Comparison of ENCODE assay signal across 9 cellular contexts in genomic region chr2:237723613-237724012, GRCh38.
DNase-seq lines count a peak whose midpoint lies in the region; TF ChIP-seq lines count a peak whose summit lies in the region.
"Had no signal": no experiment of that assay in that cellular context is flagged by ENCODE, and none has a peak within 500 bp of the region (broad histone marks: within the 10 kb centered on the region; RNA-seq: fewer than 3 reads in every experiment).

No MANE protein-coding gene starts in this region.

- TF ChIP-seq CTCF in brain (conservative IDR thresholded peaks at IDR 0.05) (no peak), brain microvascular endothelial cell (IDR thresholded peaks at IDR 0.05; ENCODE audit: low read depth, low read length, missing control alignments) (no peak)

- H3K4me3 ChIP-seq in muscle layer of duodenum (ENCODE audit: low read depth in 1 of 2, low read length in 2 of 2): no peak overlapping the region
- H3K4me3 ChIP-seq in brain microvascular endothelial cell (ENCODE audit: low read depth, low read length): no peak overlapping the region

- in situ Hi-C loops in brain microvascular endothelial cell (cut with HindIII; ENCODE audit: low pct_ligation_motif_present, low sequenced_read_pairs): no loop called here

- DNase-seq in AG20443 (ENCODE audit: low spot score) (peak; percentile 61), GM19240 (ENCODE audit: insufficient read length, low spot score) (peak; percentile 29), NCI-H146 treated with DMSO at 0.1 percent for 48 hours (lab: John Stamatoyannopoulos, UW; ENCODE audit: unreplicated experiment) (peak; percentile 22), substantia nigra (lab: John Stamatoyannopoulos, UW) (no peak), brain microvascular endothelial cell (no peak)
- no peak for DNase-seq in effector CD8-positive, alpha-beta T cell (lab: John Stamatoyannopoulos, UW)

- H3K9me3 Mint-ChIP-seq in brain: no peaks in the 10 kb centered on the region

- H3K27ac ChIP-seq in muscle layer of duodenum (ENCODE audit: low read length): peak overlapping the region; percentile 20
- no peak overlapping the region for H3K27ac ChIP-seq in substantia nigra (ENCODE audit: low read depth, low read length, poor library complexity, severe bottlenecking)
- H3K27ac ChIP-seq in brain microvascular endothelial cell: no peak overlapping the region

- H3K4me1 ChIP-seq in muscle layer of duodenum (ENCODE audit: control insufficient read depth in 1 of 2, insufficient read depth in 2 of 2, low read length in 2 of 2): peaks cover 32 to 54% of the 10 kb centered on the region in 2 donors

- peaks cover 16% of the 10 kb centered on the region for H3K36me3 Mint-ChIP-seq in brain

- H3K4me1 Mint-ChIP-seq in brain: peaks cover 99% of the 10 kb centered on the region

- no peak overlapping the region for H3K4me3 Mint-ChIP-seq in brain

- H3K27me3 ChIP-seq in muscle layer of duodenum (ENCODE audit: low read depth, low read length) (no peaks in the 10 kb centered on the region), brain microvascular endothelial cell (replicated peaks) (no peaks in the 10 kb centered on the region)
- H3K27me3 ChIP-seq: neutrophil had no signal

- H3K27me3 Mint-ChIP-seq in brain: peaks cover 3% of the 10 kb centered on the region

- H3K27ac Mint-ChIP-seq in brain: peak overlapping the region in 3 of 5 experiments; percentile 28 to 89 (median 37)

- H3K36me3 ChIP-seq in muscle layer of duodenum (ENCODE audit: control insufficient read depth in 1 of 2, insufficient read depth in 2 of 2, low read length in 2 of 2) (peaks cover under 1 to 13% of the 10 kb centered on the region in 2 donors), brain microvascular endothelial cell (replicated peaks) (no peaks in the 10 kb centered on the region)

- H3K9me3 ChIP-seq in muscle layer of duodenum (ENCODE audit: control insufficient read depth in 1 of 2, low read length in 2 of 2): no peaks in the 10 kb centered on the region
- H3K9me3 ChIP-seq: neutrophil had no signal

Comparison
In these comparisons a context has a peak if more than half of its experiments do, and no peak if none do; other contexts are left out.
1. DNase-seq: peak in AG20443 (single experiment), GM19240 (single experiment) and NCI-H146 treated with DMSO at 0.1 percent for 48 hours (single experiment); none in substantia nigra (0 of 49), effector CD8-positive, alpha-beta T cell (single experiment) and brain microvascular endothelial cell (single experiment).